ENCODE assay signal across 11 cellular contexts in the genomic region with DNA sequence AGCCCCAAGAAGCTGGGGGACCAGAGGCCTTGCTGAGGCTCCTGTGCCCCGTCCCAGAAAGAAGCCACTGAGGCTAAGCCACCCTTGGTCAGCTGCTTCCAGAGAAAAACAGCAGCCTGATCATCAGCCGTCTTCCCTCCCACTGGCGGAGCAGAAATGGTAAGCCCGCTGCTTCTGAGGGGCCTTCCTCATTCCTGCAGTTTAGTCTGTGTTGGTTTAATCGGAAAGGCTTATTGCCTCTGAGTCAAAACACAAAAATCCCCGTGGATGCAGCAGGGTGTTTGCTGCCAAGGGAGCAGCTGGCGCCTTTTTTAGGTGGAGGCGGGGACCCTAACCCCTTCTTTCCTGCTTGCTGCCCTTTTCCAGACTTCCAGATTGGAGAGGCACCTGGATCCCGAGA. TPM values are rescaled to one million over a fixed set of nuclear protein-coding genes. Genes with fewer than 3 reads are reported as not detected.
DNase-seq lines count a peak whose midpoint lies in the region; ATAC-seq and TF ChIP-seq lines count a peak whose summit lies in the region.
"Had no signal": no experiment of that assay in that cellular context is flagged by ENCODE, and none has a peak within 500 bp of the region (broad histone marks: within the 10 kb centered on the region; RNA-seq: fewer than 3 reads in every experiment).

No MANE protein-coding gene starts in this region.

- no peaks in the 10 kb centered on the region for H3K79me1 ChIP-seq in neuronal stem cell (ENCODE audit: low read depth, low read length)

- no CpG with 5 or more reads among the region's 9 CpGs for WGBS in neuronal stem cell (ENCODE audit: extremely low coverage in 2 of 2, insufficient read length in 2 of 2, insufficient replicate concordance in 1 of 2), 2 donors
- 60% methylated on average over 2 of the region's 9 CpGs for whole genome bisulfite sequencing in right lobe of liver (ENCODE audit: insufficient coverage, low coverage, low lambda C conversion rate, missing lambda C conversion rate)

- H3K18ac ChIP-seq in neuronal stem cell (ENCODE audit: low read length) = peak overlapping the region; percentile 79

- H2BK12ac ChIP-seq in neuronal stem cell (ENCODE audit: low read length) = no peak overlapping the region

- H3K4me2 ChIP-seq in fibroblast of lung (ENCODE audit: extremely low read depth, insufficient read depth, low read length) = peak overlapping the region; percentile 77
- no peak overlapping the region for H3K4me2 ChIP-seq in neuronal stem cell (ENCODE audit: insufficient read depth, low read length, poor library complexity, severe bottlenecking)
- H3K4me2 ChIP-seq: PC-9 had no signal

- no peak overlapping the region for H2BK15ac ChIP-seq in neuronal stem cell (ENCODE audit: low read length)

- H3K4me3 ChIP-seq in fibroblast of lung (replicated peaks in 1 of 4; ENCODE audit: control extremely low read depth in 1 of 4, insufficient read depth in 1 of 4, low read depth in 3 of 4, low read length in 4 of 4) (no peak overlapping the region), neuronal stem cell (ENCODE audit: low read length in 2 of 2) (no peak overlapping the region), uterus (no peak overlapping the region), right lobe of liver (no peak overlapping the region)
- H3K4me3 ChIP-seq: PC-9 had no signal

- H3K9me3 ChIP-seq in fibroblast of lung (ENCODE audit: control insufficient read depth, insufficient read depth, low read depth, low read length) (no peaks in the 10 kb centered on the region), neuronal stem cell (replicated peaks in 1 of 2; ENCODE audit: control insufficient read depth in 2 of 2, insufficient read depth in 1 of 2, low read depth in 1 of 2, low read length in 2 of 2) (no peaks in the 10 kb centered on the region), uterus (no peaks in the 10 kb centered on the region), right lobe of liver (no peaks in the 10 kb centered on the region)

- no peaks in the 10 kb centered on the region for H4K20me1 ChIP-seq in fibroblast of lung (ENCODE audit: control insufficient read depth, extremely low read depth, insufficient read depth, low read length)

- H4K91ac ChIP-seq in neuronal stem cell (ENCODE audit: low read depth, low read length, poor library complexity) = no peak overlapping the region

- H3K27me3 ChIP-seq in fibroblast of lung (ENCODE audit: control insufficient read depth, insufficient read depth, low read length) (no peaks in the 10 kb centered on the region), neuronal stem cell (ENCODE audit: control insufficient read depth in 3 of 3, insufficient read depth in 3 of 3, low read depth in 1 of 3, low read length in 3 of 3) (peaks cover 0 to 52% (median 0%) of the 10 kb centered on the region in 3 experiments), uterus (no peaks in the 10 kb centered on the region), right lobe of liver (no peaks in the 10 kb centered on the region)

- peak overlapping the region; percentile 49 for H3K14ac ChIP-seq in neuronal stem cell (ENCODE audit: low read length)

- intact Hi-C loops in uterus (cut with DNase I; ENCODE audit: low total_unique reads) = no loop called here
- intact Hi-C loops in right lobe of liver (cut with DNase I) = no loop called here

- H2BK120ac ChIP-seq in neuronal stem cell (ENCODE audit: low read depth, low read length) = no peak overlapping the region

- no peak overlapping the region for H3K23ac ChIP-seq in neuronal stem cell (ENCODE audit: low read depth, low read length, poor library complexity)

- DNase-seq in NCI-H82 (lab: John Stamatoyannopoulos, UW) (peak; percentile 75), NCI-H82 treated with DMSO at 0.1 percent for 48 hours (lab: John Stamatoyannopoulos, UW; ENCODE audit: unreplicated experiment) (no peak), fibroblast of lung (ENCODE audit: low read depth in 2 of 2) (peak; percentile 66 to 91), neuronal stem cell (ENCODE audit: low spot score) (no peak), uterus (peak; percentile 57 to 59), right lobe of liver (no peak)
- DNase-seq: activated naive CD8-positive, alpha-beta T cell treated with anti-CD3 and anti-CD28 coated beads, Interleukin-2, amount 50 U/mL, for 24 hours; NCI-H187; PC-9 had no signal

- ATAC-seq in right lobe of liver = no peak
- no peak for ATAC-seq in GM18505 (IDR thresholded peaks at IDR 0.05; ENCODE audit: unreplicated experiment)
- no peak for ATAC-seq in HG02852 (IDR thresholded peaks at IDR 0.05; ENCODE audit: unreplicated experiment)
- ATAC-seq: activated naive CD8-positive, alpha-beta T cell treated with anti-CD3 and anti-CD28 coated beads, Interleukin-2, amount 50 U/mL, for 24 hours had no signal

- no peak overlapping the region for H2BK5ac ChIP-seq in neuronal stem cell (ENCODE audit: low read length)

- TF ChIP-seq CTCF in fibroblast of lung (conservative IDR thresholded peaks at IDR 0.05 in 1 of 2, IDR thresholded peaks at IDR 0.05 in 1 of 2; ENCODE audit: low read depth in 1 of 2, low read length in 2 of 2) = no peak
- no peak for TF ChIP-seq CTCF in uterus (IDR thresholded peaks at IDR 0.05)
- no peak for TF ChIP-seq CTCF in right lobe of liver (IDR thresholded peaks at IDR 0.05)

- H2AK5ac ChIP-seq in neuronal stem cell (ENCODE audit: low read depth, low read length) = peak overlapping the region; percentile 81

- H3K9ac ChIP-seq in fibroblast of lung (ENCODE audit: insufficient read depth, low read length) (no peak overlapping the region), neuronal stem cell (ENCODE audit: low read depth, low read length, poor library complexity) (no peak overlapping the region)

- TF ChIP-seq POLR2A in uterus (IDR thresholded peaks at IDR 0.05) (peak in 1 of 2 donors; percentile 45), right lobe of liver (IDR thresholded peaks at IDR 0.05) (no peak), GM18505 (IDR thresholded peaks at IDR 0.05; ENCODE audit: borderline replicate concordance, extremely low read depth, insufficient read depth, insufficient read length) (no peak)

- H3K4me1 ChIP-seq in fibroblast of lung (ENCODE audit: control insufficient read depth, extremely low read depth, insufficient read depth, low read length) (peaks cover 16% of the 10 kb centered on the region), neuronal stem cell (ENCODE audit: control insufficient read depth in 2 of 2, insufficient read depth in 1 of 2, low read depth in 1 of 2, low read length in 2 of 2) (peaks cover 3 to 9% of the 10 kb centered on the region in 2 donors), uterus (peaks cover 5 to 22% of the 10 kb centered on the region in 2 donors), right lobe of liver (peaks cover 0 to 3% (median 0%) of the 10 kb centered on the region in 4 donors)

- H3K79me2 ChIP-seq in fibroblast of lung (ENCODE audit: control insufficient read depth, insufficient read depth, low read length) = peaks cover 87% of the 10 kb centered on the region

- H2AFZ ChIP-seq in fibroblast of lung (ENCODE audit: low read length) = no peak overlapping the region
- no peak overlapping the region for H2AFZ ChIP-seq in neuronal stem cell (ENCODE audit: low read length)
- H2AFZ ChIP-seq: PC-9 had no signal

- H4K8ac ChIP-seq in neuronal stem cell (ENCODE audit: low read depth, low read length) = no peak overlapping the region

- H3K36me3 ChIP-seq in fibroblast of lung (ENCODE audit: control insufficient read depth, insufficient read depth, low read length) = no peaks in the 10 kb centered on the region
- H3K36me3 ChIP-seq in neuronal stem cell (replicated peaks in 1 of 2; ENCODE audit: control insufficient read depth in 2 of 2, insufficient read depth in 2 of 2, low read length in 2 of 2) = no peaks in the 10 kb centered on the region
- no peaks in the 10 kb centered on the region for H3K36me3 ChIP-seq in uterus
- no peaks in the 10 kb centered on the region for H3K36me3 ChIP-seq in right lobe of liver

- H3K27ac ChIP-seq in fibroblast of lung (ENCODE audit: insufficient read depth, low read length) (peak overlapping the region; percentile 53), neuronal stem cell (replicated peaks; ENCODE audit: low read length) (no peak overlapping the region), uterus (peak overlapping the region; percentile 73 to 92), right lobe of liver (no peak overlapping the region)
- H3K27ac ChIP-seq: PC-9 had no signal

- H3K4ac ChIP-seq in neuronal stem cell (ENCODE audit: low read length) = no peak overlapping the region

RNA-seq across cellular contexts. Expression of a gene that starts 33.9 kb away (rescaled TPM):
- total RNA-seq in fibroblast of lung (20.0 and 20.6 TPM in 2 replicates), uterus (10 to 100 TPM; 12.3 to 29.6 (median 20.7) TPM), right lobe of liver (100 to 1,000 TPM in 1 of 6 experiments, 10 to 100 TPM in 4, 1 to 10 TPM in 1; 7.7 to 121 (median 37.0) TPM)
- polyA plus RNA-seq in fibroblast of lung = 14.3 and 22.1 TPM in 2 replicates
- 16.8 and 23.7 TPM in 2 replicates for polyA plus RNA-seq in fibroblast of lung (2012)
- 22.8 and 24.7 TPM in 2 replicates for polyA minus RNA-seq in fibroblast of lung (ENCODE audit: low replicate concordance)
- polyA plus RNA-seq in neuronal stem cell (2013, experiment 1 of 2) = 5.2 TPM
- polyA plus RNA-seq in neuronal stem cell (2013, experiment 2 of 2) = 5.1 TPM

Comparison
In these comparisons a context has a peak if more than half of its experiments do, and no peak if none do; other contexts are left out.
1. DNase-seq: peak in NCI-H82 (single experiment), fibroblast of lung (2 of 2) and uterus (2 of 2); none in NCI-H82 treated with DMSO at 0.1 percent for 48 hours (single experiment), neuronal stem cell (single experiment) and right lobe of liver (0 of 3).
2. H3K27ac ChIP-seq: peak in fibroblast of lung (single experiment) and uterus (2 of 2); none in neuronal stem cell (single experiment) and right lobe of liver (0 of 3).